In the genomic region with DNA sequence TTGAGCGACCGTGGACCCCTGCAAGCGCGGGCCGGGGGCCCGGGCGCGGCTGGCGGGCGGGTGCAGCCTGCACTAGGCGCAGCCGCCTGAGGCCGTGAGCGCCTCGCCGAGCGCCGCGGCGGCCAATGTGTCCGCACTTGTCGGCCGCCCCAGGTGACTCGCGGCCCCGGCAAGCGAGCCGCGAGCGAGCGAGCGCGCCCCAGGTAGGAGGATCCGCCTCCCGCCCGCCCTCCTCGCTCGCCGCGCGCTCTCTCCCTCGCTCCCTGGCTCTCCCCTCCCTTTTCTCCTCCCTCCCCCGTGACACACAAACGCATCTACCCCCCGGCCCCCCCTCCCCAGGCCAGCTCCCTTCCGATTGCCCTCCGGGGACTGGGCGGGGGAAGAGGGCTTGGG, we compare ENCODE assay signal across 8 cellular contexts. TPM values are rescaled to one million over a fixed set of nuclear protein-coding genes. Genes with fewer than 3 reads are reported as not detected.
DNase-seq lines count a peak whose midpoint lies in the region; ATAC-seq and TF ChIP-seq lines count a peak whose summit lies in the region.

A gene (minus strand): TSS at position 160 of the 393 bp plus-strand sequence. CDS start 408 bp downstream, outside the sequence.

- POLR2A ChIA-PET in activated CD8-positive, alpha-beta T cell treated with anti-CD3 and anti-CD28 coated beads for 36 hours (lab: Charles Lee) = no interaction called here
- POLR2A ChIA-PET in activated CD8-positive, alpha-beta T cell treated with anti-CD3 and anti-CD28 coated beads, Interleukin-2, amount 10 ng/mL, durations not matched to agents 7 days and 5 days (lab: Charles Lee) = no interaction called here
- POLR2A ChIA-PET in HEK293T (lab: Yijun Ruan, JAX) = interaction anchor here (1.5 kb wide), 1 partner anchor 79 kb away, joined by 3 read pairs; no protein-coding TSS in a partner anchor

- H3K36me3 Mint-ChIP-seq in activated CD8-positive, alpha-beta T cell treated with anti-CD3 and anti-CD28 coated beads for 36 hours (ENCODE audit: low read depth) = no peaks in the 10 kb centered on the region
- no peaks in the 10 kb centered on the region for H3K36me3 Mint-ChIP-seq in activated CD8-positive, alpha-beta T cell treated with anti-CD3 and anti-CD28 coated beads, Interleukin-2, amount 10 ng/mL, durations not matched to agents 7 days and 5 days (ENCODE audit: low read depth)

- H3K27ac ChIP-seq in Peyer's patch (no peak within 1 kb of the TSS), suprapubic skin (peak within 1 kb of the TSS; percentile 68)

- H3K4me1 ChIP-seq in Peyer's patch (peaks cover 5 to 35% (median 21%) of the 10 kb centered on the region in 4 donors), suprapubic skin (peaks cover 60% of the 10 kb centered on the region)

- H3K4me3 ChIP-seq in Peyer's patch (peak within 1 kb of the TSS in 3 of 4 donors; percentile 26 to 31 (median 27)), suprapubic skin (peak within 1 kb of the TSS; percentile 59)

- H3K27ac Mint-ChIP-seq in activated CD8-positive, alpha-beta T cell treated with anti-CD3 and anti-CD28 coated beads for 36 hours = no peak within 1 kb of the TSS
- H3K27ac Mint-ChIP-seq in activated CD8-positive, alpha-beta T cell treated with anti-CD3 and anti-CD28 coated beads, Interleukin-2, amount 10 ng/mL, durations not matched to agents 7 days and 5 days = no peak within 1 kb of the TSS

- 0% methylated on average over 4 of the region's 48 CpGs for WGBS in suprapubic skin

- H3K4me3 Mint-ChIP-seq in activated CD8-positive, alpha-beta T cell treated with anti-CD3 and anti-CD28 coated beads for 36 hours = peak within 1 kb of the TSS; percentile 34
- H3K4me3 Mint-ChIP-seq in activated CD8-positive, alpha-beta T cell treated with anti-CD3 and anti-CD28 coated beads, Interleukin-2, amount 10 ng/mL, durations not matched to agents 7 days and 5 days = no peak within 1 kb of the TSS

- peaks cover 12% of the 10 kb centered on the region for H3K4me1 Mint-ChIP-seq in activated CD8-positive, alpha-beta T cell treated with anti-CD3 and anti-CD28 coated beads for 36 hours (ENCODE audit: low read depth)
- peaks cover 4% of the 10 kb centered on the region for H3K4me1 Mint-ChIP-seq in activated CD8-positive, alpha-beta T cell treated with anti-CD3 and anti-CD28 coated beads, Interleukin-2, amount 10 ng/mL, durations not matched to agents 7 days and 5 days (ENCODE audit: low read depth)

- H3K36me3 ChIP-seq in Peyer's patch = no peaks in the 10 kb centered on the region
- H3K36me3 ChIP-seq in suprapubic skin = no peaks in the 10 kb centered on the region

- no peaks in the 10 kb centered on the region for H3K9me3 ChIP-seq in Peyer's patch
- H3K9me3 ChIP-seq in suprapubic skin = no peaks in the 10 kb centered on the region

- H3K9me3 Mint-ChIP-seq in activated CD8-positive, alpha-beta T cell treated with anti-CD3 and anti-CD28 coated beads for 36 hours = no peaks in the 10 kb centered on the region
- no peaks in the 10 kb centered on the region for H3K9me3 Mint-ChIP-seq in activated CD8-positive, alpha-beta T cell treated with anti-CD3 and anti-CD28 coated beads, Interleukin-2, amount 10 ng/mL, durations not matched to agents 7 days and 5 days (ENCODE audit: insufficient read depth)

- DNase-seq in activated CD8-positive, alpha-beta T cell treated with anti-CD3 and anti-CD28 coated beads for 36 hours = no peak
- DNase-seq in activated CD8-positive, alpha-beta T cell treated with anti-CD3 and anti-CD28 coated beads, Interleukin-2, amount 10 ng/mL, durations not matched to agents 7 days and 5 days = no peak
- DNase-seq in Peyer's patch (no peak), glomerular visceral epithelial cell (ENCODE audit: extremely low spot score) (peak; percentile 84), suprapubic skin (ENCODE audit: low spot score in 2 of 2) (no peak), HEK293T (ENCODE audit: extremely low spot score) (no peak), cerebellar nuclear complex (lab: John Stamatoyannopoulos, UW) (no peak), posterior cingulate gyrus (no peak)

- peaks cover 42% of the 10 kb centered on the region for H3K27me3 Mint-ChIP-seq in activated CD8-positive, alpha-beta T cell treated with anti-CD3 and anti-CD28 coated beads for 36 hours
- H3K27me3 Mint-ChIP-seq in activated CD8-positive, alpha-beta T cell treated with anti-CD3 and anti-CD28 coated beads, Interleukin-2, amount 10 ng/mL, durations not matched to agents 7 days and 5 days (ENCODE audit: low read depth) = peaks cover 44% of the 10 kb centered on the region

- CTCF ChIA-PET in activated CD8-positive, alpha-beta T cell treated with anti-CD3 and anti-CD28 coated beads for 36 hours (lab: Charles Lee) = interaction anchor here (0.8 to 1.4 kb wide), 3 partner anchors 318 to 399 kb away, joined by 3 to 5 read pairs (median 3); no protein-coding TSS in a partner anchor
- CTCF ChIA-PET in activated CD8-positive, alpha-beta T cell treated with anti-CD3 and anti-CD28 coated beads, Interleukin-2, amount 10 ng/mL, durations not matched to agents 7 days and 5 days (lab: Charles Lee) = no interaction called here
- CTCF ChIA-PET in HEK293T (lab: Yijun Ruan, JAX) = no interaction called here

- peaks cover 0 to 60% of the 10 kb centered on the region in 2 donors for H3K27me3 ChIP-seq in Peyer's patch
- peaks cover 65% of the 10 kb centered on the region for H3K27me3 ChIP-seq in suprapubic skin

- TF ChIP-seq EP300 in suprapubic skin (IDR thresholded peaks at IDR 0.05) = no peak

- intact Hi-C loops in activated CD8-positive, alpha-beta T cell treated with anti-CD3 and anti-CD28 coated beads for 36 hours (cut with micrococcal nuclease) = no loop called here
- intact Hi-C loops in posterior cingulate gyrus (cut with DNase I) = no loop called here

- no peak for ATAC-seq in activated CD8-positive, alpha-beta T cell treated with anti-CD3 and anti-CD28 coated beads for 36 hours
- no peak for ATAC-seq in activated CD8-positive, alpha-beta T cell treated with anti-CD3 and anti-CD28 coated beads, Interleukin-2, amount 10 ng/mL, durations not matched to agents 7 days and 5 days

- TF ChIP-seq POLR2A in Peyer's patch (IDR thresholded peaks at IDR 0.05) (no peak), suprapubic skin (IDR thresholded peaks at IDR 0.05) (no peak)

- TF ChIP-seq CTCF in activated CD8-positive, alpha-beta T cell treated with anti-CD3 and anti-CD28 coated beads for 36 hours (IDR thresholded peaks at IDR 0.05) = no peak
- no peak for TF ChIP-seq CTCF in Peyer's patch (IDR thresholded peaks at IDR 0.05)
- no peak for TF ChIP-seq CTCF in suprapubic skin (IDR thresholded peaks at IDR 0.05)

TF ChIP-seq in HEK293T, 16 proteins besides CTCF, POLR2A, EP300 and RAD21:
- TF ChIP-seq SUZ12 (IDR thresholded peaks at IDR 0.05) (no peak), CTBP1 (IDR thresholded peaks at IDR 0.05; ENCODE audit: borderline replicate concordance) (no peak), BHLHE40 (IDR thresholded peaks at IDR 0.05; ENCODE audit: borderline replicate concordance) (no peak), HDGF (IDR thresholded peaks at IDR 0.05; ENCODE audit: borderline replicate concordance) (no peak), ZNF384 (IDR thresholded peaks at IDR 0.05) (no peak), SP1 (IDR thresholded peaks at IDR 0.05) (no peak), L3MBTL2 (conservative IDR thresholded peaks at IDR 0.05) (no peak), LEF1 (IDR thresholded peaks at IDR 0.05; ENCODE audit: borderline replicate concordance) (no peak), FOXA1 (IDR thresholded peaks at IDR 0.05) (no peak), TARDBP (IDR thresholded peaks at IDR 0.05) (no peak), FOXM1 (IDR thresholded peaks at IDR 0.05; ENCODE audit: borderline replicate concordance) (no peak)
- TF ChIP-seq, protein P1, sequence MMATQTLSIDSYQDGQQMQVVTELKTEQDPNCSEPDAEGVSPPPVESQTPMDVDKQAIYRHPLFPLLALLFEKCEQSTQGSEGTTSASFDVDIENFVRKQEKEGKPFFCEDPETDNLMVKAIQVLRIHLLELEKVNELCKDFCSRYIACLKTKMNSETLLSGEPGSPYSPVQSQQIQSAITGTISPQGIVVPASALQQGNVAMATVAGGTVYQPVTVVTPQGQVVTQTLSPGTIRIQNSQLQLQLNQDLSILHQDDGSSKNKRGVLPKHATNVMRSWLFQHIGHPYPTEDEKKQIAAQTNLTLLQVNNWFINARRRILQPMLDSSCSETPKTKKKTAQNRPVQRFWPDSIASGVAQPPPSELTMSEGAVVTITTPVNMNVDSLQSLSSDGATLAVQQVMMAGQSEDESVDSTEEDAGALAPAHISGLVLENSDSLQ (IDR thresholded peaks at IDR 0.05) = no peak

RNA-seq across cellular contexts. Expression of the gene that starts here (rescaled TPM):
- not detected for total RNA-seq in activated CD8-positive, alpha-beta T cell treated with anti-CD3 and anti-CD28 coated beads for 36 hours
- total RNA-seq in activated CD8-positive, alpha-beta T cell treated with anti-CD3 and anti-CD28 coated beads, Interleukin-2, amount 10 ng/mL, durations not matched to agents 7 days and 5 days = not detected
- total RNA-seq in Peyer's patch (not detected), suprapubic skin (10 to 100 TPM; 18.7 to 54.4 (median 44.1) TPM)

Comparison
In these comparisons a context has a peak if more than half of its experiments do, and no peak if none do; other contexts are left out.
1. RNA of the gene that starts here (total RNA-seq): 18.7 to 54.4 TPM in suprapubic skin; not detected in activated CD8-positive, alpha-beta T cell treated with anti-CD3 and anti-CD28 coated beads, Interleukin-2, amount 10 ng/mL, durations not matched to agents 7 days and 5 days, not detected in activated CD8-positive, alpha-beta T cell treated with anti-CD3 and anti-CD28 coated beads for 36 hours and not detected in Peyer's patch; every median in the first group is over 10 times any median in the second.